Comparison of ENCODE assay signal across 17 cellular contexts in the genomic region with DNA sequence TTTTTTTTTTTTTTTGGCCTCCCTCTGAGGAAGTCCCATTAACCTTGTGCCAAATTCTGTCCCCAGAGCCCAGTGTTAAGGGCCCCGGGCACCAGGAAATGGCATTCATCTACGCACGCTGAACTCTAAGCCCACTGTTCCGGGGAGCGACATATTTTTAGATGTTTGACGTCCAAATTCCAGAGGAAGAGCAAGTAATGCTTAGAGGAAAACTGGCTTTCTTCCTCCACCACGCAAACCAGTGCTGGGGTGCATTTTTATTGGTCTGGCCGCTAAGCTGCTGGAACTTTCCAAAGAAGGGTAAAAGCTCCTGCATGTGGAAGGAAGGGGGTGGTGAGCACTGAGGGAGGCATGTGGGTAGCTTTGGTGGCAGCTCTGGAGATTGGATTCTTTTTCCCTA. TPM values are rescaled to one million over a fixed set of nuclear protein-coding genes. Genes with fewer than 3 reads are reported as not detected.
DNase-seq lines count a peak whose midpoint lies in the region; ATAC-seq and TF ChIP-seq lines count a peak whose summit lies in the region.
"Had no signal": no experiment of that assay in that cellular context is flagged by ENCODE, and none has a peak within 500 bp of the region (broad histone marks: within the 10 kb centered on the region; RNA-seq: fewer than 3 reads in every experiment).

No MANE protein-coding gene starts in this region.

- H3K27me3 ChIP-seq in esophagus muscularis mucosa (peaks cover 0 to 28% (median 0%) of the 10 kb centered on the region in 4 donors), tibial artery (no peaks in the 10 kb centered on the region)
- H3K27me3 ChIP-seq in naive thymus-derived CD4-positive, alpha-beta T cell (ENCODE audit: control insufficient read depth in 2 of 2, insufficient read depth in 2 of 2, low read length in 2 of 2) = no peaks in the 10 kb centered on the region

- intact Hi-C loops in esophagus muscularis mucosa (cut with DNase I) = no loop called here
- intact Hi-C loops in tibial artery (cut with DNase I; ENCODE audit: low total_unique reads) = no loop called here
- intact Hi-C loops in naive thymus-derived CD4-positive, alpha-beta T cell (cut with micrococcal nuclease) = no loop called here
- intact Hi-C loops in natural killer cell (cut with micrococcal nuclease) = no loop called here

- H3K36me3 ChIP-seq in esophagus muscularis mucosa = no peaks in the 10 kb centered on the region
- H3K36me3 ChIP-seq in tibial artery = no peaks in the 10 kb centered on the region
- H3K36me3 ChIP-seq in naive thymus-derived CD4-positive, alpha-beta T cell (ENCODE audit: control insufficient read depth in 2 of 3, insufficient read depth in 3 of 3, low read length in 3 of 3) = no peaks in the 10 kb centered on the region

- no peak for ATAC-seq in naive thymus-derived CD4-positive, alpha-beta T cell
- ATAC-seq in HG03139 (IDR thresholded peaks at IDR 0.05; ENCODE audit: unreplicated experiment) (no peak), natural killer cell (no peak), HG02884 (IDR thresholded peaks at IDR 0.05; ENCODE audit: unreplicated experiment) (no peak)
- ATAC-seq: K562 had no signal

- 59% methylated on average over 8 of the region's 8 CpGs for WGBS in esophagus muscularis mucosa

- TF ChIP-seq EP300 in esophagus muscularis mucosa (IDR thresholded peaks at IDR 0.05) = peak; percentile 74

- no peak for TF ChIP-seq POLR2A in esophagus muscularis mucosa (IDR thresholded peaks at IDR 0.05; ENCODE audit: low read depth)

- DNase-seq in GM04504 (ENCODE audit: low read depth) (peak; percentile 27), esophagus muscularis mucosa (ENCODE audit: extremely low spot score) (no peak), midbrain (lab: John Stamatoyannopoulos, UW) (peak; percentile 22), tibial artery (peak; percentile 59 to 93), natural killer cell (no peak)
- no peak for DNase-seq in naive thymus-derived CD4-positive, alpha-beta T cell
- DNase-seq: activated CD8-positive, alpha-beta memory T cell treated with anti-CD3 and anti-CD28 coated beads, Interleukin-2, amount 50 U/mL, for 4 hours; NCI-H774; occipital lobe; stimulated activated CD4-positive, alpha-beta T cell treated with anti-CD3 and anti-CD28 coated beads, Interleukin-4, amount 100 ng/mL, for 1 hour; stimulated activated naive CD4-positive, alpha-beta T cell treated with Interleukin-2 at 50 U/mL for 16 hours had no signal

- H3K4me3 ChIP-seq in esophagus muscularis mucosa = peak overlapping the region in 1 of 4 donors; percentile 15
- peak overlapping the region in 1 of 2 donors; percentile 25 for H3K4me3 ChIP-seq in tibial artery
- H3K4me3 ChIP-seq in naive thymus-derived CD4-positive, alpha-beta T cell (ENCODE audit: low read length) = no peak overlapping the region
- H3K4me3 ChIP-seq: K562 had no signal

- no peaks in the 10 kb centered on the region for H3K36me3 Mint-ChIP-seq in naive thymus-derived CD4-positive, alpha-beta T cell
- H3K36me3 Mint-ChIP-seq in natural killer cell = no peaks in the 10 kb centered on the region

- peak overlapping the region; percentile 71 to 86 (median 80) for H3K27ac ChIP-seq in esophagus muscularis mucosa (replicated peaks in 1 of 4)
- H3K27ac ChIP-seq in tibial artery = peak overlapping the region; percentile 85 to 86
- no peak overlapping the region for H3K27ac ChIP-seq in naive thymus-derived CD4-positive, alpha-beta T cell (ENCODE audit: low read depth, low read length)
- H3K27ac ChIP-seq: VCaP had no signal

- peaks cover 0 to 3% (median 0%) of the 10 kb centered on the region in 7 donors for H3K4me1 Mint-ChIP-seq in naive thymus-derived CD4-positive, alpha-beta T cell
- H3K4me1 Mint-ChIP-seq in natural killer cell = no peaks in the 10 kb centered on the region

- H3K4me1 ChIP-seq in esophagus muscularis mucosa (peaks cover 8 to 68% (median 16%) of the 10 kb centered on the region in 4 donors), tibial artery (peaks cover 0 to 85% (median 46%) of the 10 kb centered on the region in 4 donors)
- no peaks in the 10 kb centered on the region for H3K4me1 ChIP-seq in naive thymus-derived CD4-positive, alpha-beta T cell (ENCODE audit: control insufficient read depth in 2 of 2, insufficient read depth in 2 of 2, low read length in 2 of 2)

- POLR2A ChIA-PET in naive thymus-derived CD4-positive, alpha-beta T cell (lab: Charles Lee) = no interaction called here

- no peak for TF ChIP-seq CTCF in esophagus muscularis mucosa (IDR thresholded peaks at IDR 0.05)
- no peak for TF ChIP-seq CTCF in tibial artery (IDR thresholded peaks at IDR 0.05)
- no peak for TF ChIP-seq CTCF in natural killer cell (IDR thresholded peaks at IDR 0.05)

- no peaks in the 10 kb centered on the region for H3K9me3 Mint-ChIP-seq in naive thymus-derived CD4-positive, alpha-beta T cell
- no peaks in the 10 kb centered on the region for H3K9me3 Mint-ChIP-seq in natural killer cell

- no peak overlapping the region for H3K27ac Mint-ChIP-seq in naive thymus-derived CD4-positive, alpha-beta T cell
- no peak overlapping the region for H3K27ac Mint-ChIP-seq in natural killer cell

- H3K9me3 ChIP-seq in esophagus muscularis mucosa = no peaks in the 10 kb centered on the region
- H3K9me3 ChIP-seq in tibial artery = no peaks in the 10 kb centered on the region
- no peaks in the 10 kb centered on the region for H3K9me3 ChIP-seq in naive thymus-derived CD4-positive, alpha-beta T cell (ENCODE audit: control insufficient read depth in 2 of 3, low read length in 3 of 3)

- no peak overlapping the region for H3K4me3 Mint-ChIP-seq in naive thymus-derived CD4-positive, alpha-beta T cell
- no peak overlapping the region for H3K4me3 Mint-ChIP-seq in natural killer cell

- peaks cover 0 to 21% (median 8%) of the 10 kb centered on the region in 5 donors for H3K27me3 Mint-ChIP-seq in naive thymus-derived CD4-positive, alpha-beta T cell
- H3K27me3 Mint-ChIP-seq in natural killer cell (ENCODE audit: low read depth in 2 of 2) = peaks cover 0 to 2% of the 10 kb centered on the region in 2 donors

- CTCF ChIA-PET in naive thymus-derived CD4-positive, alpha-beta T cell (lab: Charles Lee) = no interaction called here

RNA-seq across cellular contexts. Expression of a gene that starts 8.3 kb away (rescaled TPM):
- total RNA-seq in esophagus muscularis mucosa (10 to 100 TPM in 2 of 4 donors, 1 to 10 TPM in 2; 4.6 to 29.9 (median 15.6) TPM), natural killer cell (not detected)
- total RNA-seq in naive thymus-derived CD4-positive, alpha-beta T cell = not detected
- polyA plus RNA-seq in naive thymus-derived CD4-positive, alpha-beta T cell = not detected
- total RNA-seq: dermis microvascular lymphatic vessel endothelial cell, glomerular endothelial cell, K562 had no signal
- polyA plus RNA-seq: K562 had no signal

Comparison
In these comparisons a context has a peak if more than half of its experiments do, and no peak if none do; other contexts are left out.
1. DNase-seq: peak in GM04504 (single experiment), midbrain (single experiment) and tibial artery (2 of 2); none in esophagus muscularis mucosa (single experiment), naive thymus-derived CD4-positive, alpha-beta T cell (0 of 9) and natural killer cell (single experiment).
2. RNA of a gene that starts 8.3 kb away (total RNA-seq): 4.6 to 29.9 TPM in esophagus muscularis mucosa; not detected in naive thymus-derived CD4-positive, alpha-beta T cell and not detected in natural killer cell; every median in the first group is over 4 times any median in the second.